8 cellular contexts compared by ENCODE assay signal in genomic region chr1:146376309-146376707, GRCh38.
DNase-seq lines count a peak whose midpoint lies in the region; ATAC-seq and TF ChIP-seq lines count a peak whose summit lies in the region.
"Not testable (repeated sequence)": the region's sequence is repeated elsewhere in the genome, so short reads cannot be mapped to it uniquely, and the experiment has no call there.

No MANE protein-coding gene starts in this region.

- H3K4me3 ChIP-seq in spleen, result peak overlapping the region in 6 of 8 donors; percentile 26 to 60 (median 32)

- not testable (repeated sequence) for H3K4me1 ChIP-seq in spleen

- intact Hi-C loops in spleen (cut with DNase I; ENCODE audit: low total_unique reads), result not testable (repeated sequence)

- peak overlapping the region; percentile 79 for H3K4me3 Mint-ChIP-seq in activated CD4-positive, alpha-beta T cell treated with anti-CD3 and anti-CD28 coated beads, Interleukin-2, amount 10 ng/mL, durations not matched to agents 7 days and 5 days
- H3K4me3 Mint-ChIP-seq in central memory CD8-positive, alpha-beta T cell, result peak overlapping the region; percentile 89

- not testable (repeated sequence) for H3K27me3 Mint-ChIP-seq in activated CD4-positive, alpha-beta T cell treated with anti-CD3 and anti-CD28 coated beads, Interleukin-2, amount 10 ng/mL, durations not matched to agents 7 days and 5 days; central memory CD8-positive, alpha-beta T cell

- H3K36me3 ChIP-seq in spleen, result not testable (repeated sequence)

- peak in 1 of 3 donors; percentile 51 for TF ChIP-seq POLR2A in spleen (IDR thresholded peaks at IDR 0.05)

- DNase-seq in NCI-H774 (lab: John Stamatoyannopoulos, UW) (peak; percentile 69), kidney glomerular epithelial cell (lab: John Stamatoyannopoulos, UW) (peak; percentile 66), spleen (peak; percentile 96)
- peak; percentile 86 for DNase-seq in activated CD4-positive, alpha-beta T cell treated with anti-CD3 and anti-CD28 coated beads, Interleukin-2, amount 10 ng/mL, durations not matched to agents 7 days and 5 days
- DNase-seq in central memory CD8-positive, alpha-beta T cell (ENCODE audit: low spot score in 2 of 2), result peak; percentile 63 to 82

- not testable (repeated sequence) for H3K27me3 ChIP-seq in spleen (replicated peaks in 1 of 7)

- not testable (repeated sequence) for H3K9me3 ChIP-seq in spleen

- not testable (repeated sequence) for H3K36me3 Mint-ChIP-seq in activated CD4-positive, alpha-beta T cell treated with anti-CD3 and anti-CD28 coated beads, Interleukin-2, amount 10 ng/mL, durations not matched to agents 7 days and 5 days (ENCODE audit: low read depth)
- peaks cover 17% of the 10 kb centered on the region for H3K36me3 Mint-ChIP-seq in central memory CD8-positive, alpha-beta T cell (ENCODE audit: insufficient read depth)

- TF ChIP-seq CTCF in 22Rv1 (IDR thresholded peaks at IDR 0.05); spleen (IDR thresholded peaks at IDR 0.05 in 8 of 11, conservative IDR thresholded peaks at IDR 0.05 in 3 of 11): not testable (repeated sequence)

- peaks cover 25% of the 10 kb centered on the region for H3K4me1 Mint-ChIP-seq in activated CD4-positive, alpha-beta T cell treated with anti-CD3 and anti-CD28 coated beads, Interleukin-2, amount 10 ng/mL, durations not matched to agents 7 days and 5 days
- peaks cover 17% of the 10 kb centered on the region for H3K4me1 Mint-ChIP-seq in central memory CD8-positive, alpha-beta T cell

- WGBS in spleen, 5 donors, result 0% methylated on average over 14 to 24 of the region's 27 CpGs; no CpG with 5 or more reads in 1 of the 5 donors

- CTCF ChIA-PET in activated CD4-positive, alpha-beta T cell treated with anti-CD3 and anti-CD28 coated beads, Interleukin-2, amount 10 ng/mL, durations not matched to agents 7 days and 5 days (lab: Charles Lee), result not testable (repeated sequence)

- ATAC-seq in GM19035 (IDR thresholded peaks at IDR 0.05; ENCODE audit: unreplicated experiment) (peak; percentile 45), HG03565 (IDR thresholded peaks at IDR 0.05; ENCODE audit: unreplicated experiment) (peak; percentile 62)
- ATAC-seq in central memory CD8-positive, alpha-beta T cell (replicated peaks; ENCODE audit: extremely low read depth, poor library complexity, severe bottlenecking), result peak; percentile 62

- H3K27ac Mint-ChIP-seq in activated CD4-positive, alpha-beta T cell treated with anti-CD3 and anti-CD28 coated beads, Interleukin-2, amount 10 ng/mL, durations not matched to agents 7 days and 5 days, result peak overlapping the region; percentile 95
- peak overlapping the region; percentile 100 for H3K27ac Mint-ChIP-seq in central memory CD8-positive, alpha-beta T cell (ENCODE audit: low read depth)

- POLR2A ChIA-PET in activated CD4-positive, alpha-beta T cell treated with anti-CD3 and anti-CD28 coated beads, Interleukin-2, amount 10 ng/mL, durations not matched to agents 7 days and 5 days (lab: Charles Lee), result interaction anchor here (1.0 to 1.1 kb wide), 2 partner anchors 11 to 25 kb away, joined by 3 to 10 read pairs; no protein-coding TSS in a partner anchor

- not testable (repeated sequence) for H3K9me3 Mint-ChIP-seq in activated CD4-positive, alpha-beta T cell treated with anti-CD3 and anti-CD28 coated beads, Interleukin-2, amount 10 ng/mL, durations not matched to agents 7 days and 5 days; central memory CD8-positive, alpha-beta T cell

- H3K27ac ChIP-seq in 22Rv1, result peak overlapping the region; percentile 100
- peak overlapping the region in 7 of 8 donors; percentile 87 to 95 (median 92) for H3K27ac ChIP-seq in spleen

Comparison
In these comparisons a context has a peak if more than half of its experiments do, and no peak if none do; other contexts are left out.
1. Peak in every context shown above with its lines: DNase-seq, ATAC-seq, H3K4me3 ChIP-seq and H3K27ac ChIP-seq.